In genomic region chr6:157443066-157443800, GRCh38 we compare ENCODE assay signal across 1 cellular context.
A peak's percentile ranks its signal among the peaks of the same experiment; 100 is the strongest.
TF ChIP-seq lines count a peak whose summit lies in the region.

No MANE protein-coding gene starts in this region.

TF ChIP-seq in GM12878, 131 proteins besides CTCF, POLR2A, EP300 and RAD21 (continued from another document):
- TF ChIP-seq PRDM15 (CRISPR knock-in tag; IDR thresholded peaks at IDR 0.05): no peak
- 0 out of 2 replicates have a peak, but pooled peaks have one; percentile 22 for TF ChIP-seq BMI1 (IDR thresholded peaks at IDR 0.05; ENCODE audit: borderline replicate concordance)
- TF ChIP-seq RB1 (IDR thresholded peaks at IDR 0.05; ENCODE audit: borderline replicate concordance): no peak
- TF ChIP-seq EED (IDR thresholded peaks at IDR 0.05; ENCODE audit: low read depth): peak; percentile 76
- TF ChIP-seq TBL1XR1 (IDR thresholded peaks at IDR 0.05; ENCODE audit: low read depth, low read length): 0 out of 2 replicates have a peak, but pooled peaks have one; percentile 29
- no peak for TF ChIP-seq FOXK2 (IDR thresholded peaks at IDR 0.05)
- peak; percentile 72; the same call in 1 of the 3 replicates for TF ChIP-seq POU2F2 (IDR thresholded peaks at IDR 0.05; ENCODE audit: borderline replicate concordance, low read depth, low read length)
- no peak for TF ChIP-seq SRF (IDR thresholded peaks at IDR 0.05; ENCODE audit: low read depth in 2 of 2, low read length in 2 of 2)
- peak; percentile 87 for TF ChIP-seq MLLT1 (IDR thresholded peaks at IDR 0.05)
- TF ChIP-seq CBFB (IDR thresholded peaks at IDR 0.05; ENCODE audit: low read depth): peak; percentile 89
- TF ChIP-seq CHD1 (IDR thresholded peaks at IDR 0.05; ENCODE audit: low read depth, low read length): no peak
- TF ChIP-seq, protein P1, sequence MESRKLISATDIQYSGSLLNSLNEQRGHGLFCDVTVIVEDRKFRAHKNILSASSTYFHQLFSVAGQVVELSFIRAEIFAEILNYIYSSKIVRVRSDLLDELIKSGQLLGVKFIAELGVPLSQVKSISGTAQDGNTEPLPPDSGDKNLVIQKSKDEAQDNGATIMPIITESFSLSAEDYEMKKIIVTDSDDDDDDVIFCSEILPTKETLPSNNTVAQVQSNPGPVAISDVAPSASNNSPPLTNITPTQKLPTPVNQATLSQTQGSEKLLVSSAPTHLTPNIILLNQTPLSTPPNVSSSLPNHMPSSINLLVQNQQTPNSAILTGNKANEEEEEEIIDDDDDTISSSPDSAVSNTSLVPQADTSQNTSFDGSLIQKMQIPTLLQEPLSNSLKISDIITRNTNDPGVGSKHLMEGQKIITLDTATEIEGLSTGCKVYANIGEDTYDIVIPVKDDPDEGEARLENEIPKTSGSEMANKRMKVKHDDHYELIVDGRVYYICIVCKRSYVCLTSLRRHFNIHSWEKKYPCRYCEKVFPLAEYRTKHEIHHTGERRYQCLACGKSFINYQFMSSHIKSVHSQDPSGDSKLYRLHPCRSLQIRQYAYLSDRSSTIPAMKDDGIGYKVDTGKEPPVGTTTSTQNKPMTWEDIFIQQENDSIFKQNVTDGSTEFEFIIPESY (IDR thresholded peaks at IDR 0.05): no peak
- peak; percentile 86 for TF ChIP-seq NFIC (IDR thresholded peaks at IDR 0.05; ENCODE audit: low read depth, low read length)
- no peak for TF ChIP-seq CHD2 (IDR thresholded peaks at IDR 0.05; ENCODE audit: borderline replicate concordance, low read depth, low read length)
- TF ChIP-seq SREBF1 (IDR thresholded peaks at IDR 0.05; ENCODE audit: low read length): no peak
- 0 out of 2 replicates have a peak, but pooled peaks have one; percentile 15 for TF ChIP-seq GABPA (IDR thresholded peaks at IDR 0.05; ENCODE audit: low read depth)
- 0 out of 2 replicates have a peak, but pooled peaks have one; percentile 38 for TF ChIP-seq NBN (IDR thresholded peaks at IDR 0.05)
- TF ChIP-seq MXI1 (IDR thresholded peaks at IDR 0.05; ENCODE audit: low read depth, low read length): 0 out of 2 replicates have a peak, but pooled peaks have one; percentile 17
- peak; percentile 83 for TF ChIP-seq NR2F1 (conservative IDR thresholded peaks at IDR 0.05)
- TF ChIP-seq KAT2A (conservative IDR thresholded peaks at IDR 0.05; ENCODE audit: control insufficient read depth, low read depth, low read length): no peak
- TF ChIP-seq MTA2 (IDR thresholded peaks at IDR 0.05; ENCODE audit: low read depth): peak; percentile 86
- peak; percentile 52 for TF ChIP-seq CUX1 (IDR thresholded peaks at IDR 0.05; ENCODE audit: insufficient replicate concordance, low read depth, low read length)
- peak; percentile 78; the same call in 1 of the 2 replicates for TF ChIP-seq DPF2 (IDR thresholded peaks at IDR 0.05)
- peak; percentile 87 to 89 for TF ChIP-seq IKZF2 (IDR thresholded peaks at IDR 0.05)
- TF ChIP-seq TCF12 (IDR thresholded peaks at IDR 0.05; ENCODE audit: low read depth, low read length): peak; percentile 75
- peak; percentile 64 for TF ChIP-seq MEF2B (IDR thresholded peaks at IDR 0.05; ENCODE audit: partially characterized antibody, poor library complexity, severe bottlenecking)
- no peak for TF ChIP-seq KLF5 (IDR thresholded peaks at IDR 0.05; ENCODE audit: partially characterized antibody)
- TF ChIP-seq NKRF (conservative IDR thresholded peaks at IDR 0.05): no peak
- TF ChIP-seq RAD51 (IDR thresholded peaks at IDR 0.05): peak; percentile 44; the same call in 1 of the 2 replicates
- no peak for TF ChIP-seq SMAD5 (IDR thresholded peaks at IDR 0.05; ENCODE audit: low read depth)
- peak; percentile 73 for TF ChIP-seq ATF7 (IDR thresholded peaks at IDR 0.05; ENCODE audit: low read depth)
- TF ChIP-seq RUNX3 (IDR thresholded peaks at IDR 0.05; ENCODE audit: low read length): peak; percentile 97
- peak; percentile 70; the same call in 1 of the 2 replicates for TF ChIP-seq PAX5 (IDR thresholded peaks at IDR 0.05; ENCODE audit: borderline replicate concordance, low read depth, low read length)
- peak; percentile 84 for TF ChIP-seq IKZF1 (conservative IDR thresholded peaks at IDR 0.05)
- peak; percentile 35; the same call in 1 of the 2 replicates for TF ChIP-seq ZBED1 (IDR thresholded peaks at IDR 0.05; ENCODE audit: borderline replicate concordance)
- peak; percentile 82; the same call in 1 of the 2 replicates for TF ChIP-seq STAT3 (IDR thresholded peaks at IDR 0.05; ENCODE audit: low read depth, low read length)
- peak; percentile 84 for TF ChIP-seq SKIL (IDR thresholded peaks at IDR 0.05; ENCODE audit: low read depth, poor library complexity, severe bottlenecking)
- peak; percentile 81 for TF ChIP-seq BCL11A (IDR thresholded peaks at IDR 0.05; ENCODE audit: low read depth, low read length)
- TF ChIP-seq CREM (IDR thresholded peaks at IDR 0.05; ENCODE audit: low read depth): 0 out of 2 replicates have a peak, but pooled peaks have one; percentile 30
- TF ChIP-seq IRF4 (IDR thresholded peaks at IDR 0.05; ENCODE audit: low read depth, low read length): peak; percentile 91
- no peak for TF ChIP-seq SMC3 (IDR thresholded peaks at IDR 0.05; ENCODE audit: borderline replicate concordance, low read length)
- peak in 1 of 2 experiments; percentile 52; a peak in 1 of 4 replicates for TF ChIP-seq CEBPB (IDR thresholded peaks at IDR 0.05; ENCODE audit: borderline replicate concordance in 1 of 2, low read depth in 2 of 2, low read length in 2 of 2)
- TF ChIP-seq JUND (IDR thresholded peaks at IDR 0.05; ENCODE audit: low read depth, low read length): peak; percentile 72
- TF ChIP-seq ZNF217 (IDR thresholded peaks at IDR 0.05): 0 out of 2 replicates have a peak, but pooled peaks have one; percentile 50
- TF ChIP-seq MEF2A (IDR thresholded peaks at IDR 0.05; ENCODE audit: insufficient read depth, low read depth, low read length): 0 out of 2 replicates have a peak, but pooled peaks have one; percentile 11
- TF ChIP-seq YY1 (IDR thresholded peaks at IDR 0.05; ENCODE audit: low read depth, low read length): peak; percentile 81
- peak; percentile 84 to 85 for TF ChIP-seq BHLHE40 (IDR thresholded peaks at IDR 0.05; ENCODE audit: borderline replicate concordance in 1 of 2, low read depth in 2 of 2, low read length in 1 of 2)
- peak; percentile 25 for TF ChIP-seq PBX3 (IDR thresholded peaks at IDR 0.05; ENCODE audit: insufficient replicate concordance, low read depth, low read length)
